Comparison of ENCODE assay signal across 7 cellular contexts in genomic region chr1:156601892-156602291, GRCh38.
DNase-seq lines count a peak whose midpoint lies in the region; ATAC-seq and TF ChIP-seq lines count a peak whose summit lies in the region.

No MANE protein-coding gene starts in this region.

- TF ChIP-seq CTCF in fibroblast of mammary gland (conservative IDR thresholded peaks at IDR 0.05; ENCODE audit: control insufficient read depth, insufficient read depth, low read depth, low read length) = no peak

- DNase-seq in SHP77 treated with DMSO at 0.1 percent for 48 hours (lab: John Stamatoyannopoulos, UW) (peak; percentile 68), fibroblast of mammary gland (ENCODE audit: low read depth) (no peak), DMS 273 treated with DMSO at 0.1 percent for 48 hours (lab: John Stamatoyannopoulos, UW) (no peak), KBM-7 (no peak)
- no peak for DNase-seq in stimulated activated naive CD4-positive, alpha-beta T cell (lab: John Stamatoyannopoulos, UW)

- ATAC-seq in GM21737 (IDR thresholded peaks at IDR 0.05; ENCODE audit: unreplicated experiment) = peak; percentile 13

- H3K27ac ChIP-seq in skin epidermis = peak overlapping the region in 20 of 21 experiments; percentile 46 to 88 (median 79)

- H3K4me3 ChIP-seq in fibroblast of mammary gland (ENCODE audit: control insufficient read depth, low read depth, low read length) (peak overlapping the region; percentile 97), skin epidermis (peak overlapping the region; percentile 59 to 78 (median 68))

- in situ Hi-C loops in KBM-7 (cut with MboI; ENCODE audit: low pct_unique_long_range_greater_than_20kb, low sequenced_read_pairs) = no loop called here
